In genomic region chr11:69948256-69949141, GRCh38 we compare ENCODE assay signal across 9 cellular contexts.
DNase-seq lines count a peak whose midpoint lies in the region; ATAC-seq and TF ChIP-seq lines count a peak whose summit lies in the region.
"Had no signal": no experiment of that assay in that cellular context is flagged by ENCODE, and none has a peak within 500 bp of the region (broad histone marks: within the 10 kb centered on the region; RNA-seq: fewer than 3 reads in every experiment).

No MANE protein-coding gene starts in this region.

- no peaks in the 10 kb centered on the region for H3K36me3 Mint-ChIP-seq in activated T-helper 17 cell treated with anti-CD3 and anti-CD28 coated beads, Interleukin-2, amount 50 U/mL, for 72 hours (ENCODE audit: low read depth)

- no peaks in the 10 kb centered on the region for H3K4me1 Mint-ChIP-seq in activated T-helper 17 cell treated with anti-CD3 and anti-CD28 coated beads, Interleukin-2, amount 50 U/mL, for 72 hours

- peak; percentile 56; the same call in 1 of the 2 replicates for TF ChIP-seq EP300 in Ishikawa (IDR thresholded peaks at IDR 0.05; ENCODE audit: borderline replicate concordance)

- in situ Hi-C loops in GM13976 (cut with MboI; ENCODE audit: low sequenced_read_pairs, unreplicated experiment): no loop called here

- H3K4me3 Mint-ChIP-seq in activated T-helper 17 cell treated with anti-CD3 and anti-CD28 coated beads, Interleukin-2, amount 50 U/mL, for 72 hours: no peak overlapping the region

- no peaks in the 10 kb centered on the region for H3K36me3 ChIP-seq in mucosa of descending colon (ENCODE audit: low read depth)

- H3K4me3 ChIP-seq in choroid plexus epithelial cell (ENCODE audit: low read depth, low read length) (no peak overlapping the region), mucosa of descending colon (no peak overlapping the region)

- H3K4me1 ChIP-seq in mucosa of descending colon (ENCODE audit: low read depth): peaks cover 7% of the 10 kb centered on the region

- DNase-seq in AG20443 (ENCODE audit: low spot score) (peak; percentile 58), choroid plexus epithelial cell (ENCODE audit: low read depth) (no peak), mucosa of descending colon (peak in 2 of 3 donors; percentile 36 to 70), GM13976 (ENCODE audit: low spot score) (no peak)
- DNase-seq: NCI-H2171 had no signal

- peak; percentile 92 for ATAC-seq in mucosa of descending colon
- ATAC-seq in activated T-helper 17 cell treated with anti-CD3 and anti-CD28 coated beads, Interleukin-2, amount 50 U/mL, for 72 hours (replicated peaks): no peak
- ATAC-seq in GM21737 (IDR thresholded peaks at IDR 0.05; ENCODE audit: unreplicated experiment): no peak
- no peak for ATAC-seq in HG02981 (IDR thresholded peaks at IDR 0.05; ENCODE audit: unreplicated experiment)

- no peaks in the 10 kb centered on the region for H3K9me3 Mint-ChIP-seq in activated T-helper 17 cell treated with anti-CD3 and anti-CD28 coated beads, Interleukin-2, amount 50 U/mL, for 72 hours

- peak; percentile 38 for TF ChIP-seq RAD21 in Ishikawa (IDR thresholded peaks at IDR 0.05; ENCODE audit: low read depth)

- intact Hi-C loops in mucosa of descending colon (cut with DNase I, micrococcal nuclease): no loop called here

- TF ChIP-seq CTCF in choroid plexus epithelial cell (conservative IDR thresholded peaks at IDR 0.05; ENCODE audit: low read depth, low read length) (peak; percentile 17), mucosa of descending colon (IDR thresholded peaks at IDR 0.05) (no peak), GM13976 (IDR thresholded peaks at IDR 0.05; ENCODE audit: borderline replicate concordance, control extremely low read depth, extremely low read depth, insufficient read depth, missing control alignments) (no peak)

- no peak overlapping the region for H3K27ac Mint-ChIP-seq in activated T-helper 17 cell treated with anti-CD3 and anti-CD28 coated beads, Interleukin-2, amount 50 U/mL, for 72 hours

- peaks cover 12% of the 10 kb centered on the region for H3K27me3 Mint-ChIP-seq in activated T-helper 17 cell treated with anti-CD3 and anti-CD28 coated beads, Interleukin-2, amount 50 U/mL, for 72 hours

- no peaks in the 10 kb centered on the region for H3K9me3 ChIP-seq in mucosa of descending colon

TF ChIP-seq in Ishikawa, 13 proteins besides CTCF, POLR2A, EP300 and RAD21:
- TF ChIP-seq YY1 (IDR thresholded peaks at IDR 0.05; ENCODE audit: low read depth) (no peak), ZBTB7A (IDR thresholded peaks at IDR 0.05; ENCODE audit: low read depth) (peak; percentile 91), TAF1 (IDR thresholded peaks at IDR 0.05; ENCODE audit: low read depth) (0 out of 2 replicates have a peak, but pooled peaks have one; percentile 7), TCF12 (IDR thresholded peaks at IDR 0.05; ENCODE audit: low read depth) (peak; percentile 65; the same call in 1 of the 2 replicates), NFIC (IDR thresholded peaks at IDR 0.05) (no peak)
- TF ChIP-seq, protein P1, sequence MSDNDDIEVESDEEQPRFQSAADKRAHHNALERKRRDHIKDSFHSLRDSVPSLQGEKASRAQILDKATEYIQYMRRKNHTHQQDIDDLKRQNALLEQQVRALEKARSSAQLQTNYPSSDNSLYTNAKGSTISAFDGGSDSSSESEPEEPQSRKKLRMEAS (IDR thresholded peaks at IDR 0.05): peak; percentile 55; the same call in 1 of the 2 replicates
- TF ChIP-seq, protein P2, sequence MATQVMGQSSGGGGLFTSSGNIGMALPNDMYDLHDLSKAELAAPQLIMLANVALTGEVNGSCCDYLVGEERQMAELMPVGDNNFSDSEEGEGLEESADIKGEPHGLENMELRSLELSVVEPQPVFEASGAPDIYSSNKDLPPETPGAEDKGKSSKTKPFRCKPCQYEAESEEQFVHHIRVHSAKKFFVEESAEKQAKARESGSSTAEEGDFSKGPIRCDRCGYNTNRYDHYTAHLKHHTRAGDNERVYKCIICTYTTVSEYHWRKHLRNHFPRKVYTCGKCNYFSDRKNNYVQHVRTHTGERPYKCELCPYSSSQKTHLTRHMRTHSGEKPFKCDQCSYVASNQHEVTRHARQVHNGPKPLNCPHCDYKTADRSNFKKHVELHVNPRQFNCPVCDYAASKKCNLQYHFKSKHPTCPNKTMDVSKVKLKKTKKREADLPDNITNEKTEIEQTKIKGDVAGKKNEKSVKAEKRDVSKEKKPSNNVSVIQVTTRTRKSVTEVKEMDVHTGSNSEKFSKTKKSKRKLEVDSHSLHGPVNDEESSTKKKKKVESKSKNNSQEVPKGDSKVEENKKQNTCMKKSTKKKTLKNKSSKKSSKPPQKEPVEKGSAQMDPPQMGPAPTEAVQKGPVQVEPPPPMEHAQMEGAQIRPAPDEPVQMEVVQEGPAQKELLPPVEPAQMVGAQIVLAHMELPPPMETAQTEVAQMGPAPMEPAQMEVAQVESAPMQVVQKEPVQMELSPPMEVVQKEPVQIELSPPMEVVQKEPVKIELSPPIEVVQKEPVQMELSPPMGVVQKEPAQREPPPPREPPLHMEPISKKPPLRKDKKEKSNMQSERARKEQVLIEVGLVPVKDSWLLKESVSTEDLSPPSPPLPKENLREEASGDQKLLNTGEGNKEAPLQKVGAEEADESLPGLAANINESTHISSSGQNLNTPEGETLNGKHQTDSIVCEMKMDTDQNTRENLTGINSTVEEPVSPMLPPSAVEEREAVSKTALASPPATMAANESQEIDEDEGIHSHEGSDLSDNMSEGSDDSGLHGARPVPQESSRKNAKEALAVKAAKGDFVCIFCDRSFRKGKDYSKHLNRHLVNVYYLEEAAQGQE (IDR thresholded peaks at IDR 0.05; ENCODE audit: low read depth): no peak

Comparison
In these comparisons a context has a peak if more than half of its experiments do, and no peak if none do; other contexts are left out.
1. DNase-seq: peak in AG20443 (single experiment) and mucosa of descending colon (2 of 3); none in choroid plexus epithelial cell (single experiment) and GM13976 (single experiment).